Comparison of ENCODE assay signal across 1 cellular context in genomic region chr1:15994590-15995351, GRCh38.
TF ChIP-seq lines count a peak whose summit lies in the region.

No MANE protein-coding gene starts in this region.

TF ChIP-seq in HepG2, 621 proteins besides CTCF, POLR2A, EP300 and RAD21 (continued from another document):
- TF ChIP-seq HOXA3 (CRISPR knock-in tag; IDR thresholded peaks at IDR 0.05) (peak; percentile 35; the same call in 1 of the 2 replicates), TEAD3 (CRISPR knock-in tag; optimal IDR thresholded peaks at IDR 0.05; ENCODE audit: borderline replicate concordance) (peak; percentile 65), WIZ (CRISPR knock-in tag; IDR thresholded peaks at IDR 0.05) (no peak), PREB (CRISPR knock-in tag; IDR thresholded peaks at IDR 0.05) (no peak), ZMYM3 (CRISPR knock-in tag; IDR thresholded peaks at IDR 0.05) (peak; percentile 75; the same call in 1 of the 2 replicates), ZBTB20 (CRISPR knock-in tag; IDR thresholded peaks at IDR 0.05; ENCODE audit: borderline replicate concordance, low read depth) (peak; percentile 38; the same call in 1 of the 2 replicates), TAF15 (IDR thresholded peaks at IDR 0.05; ENCODE audit: low read depth, low read length, poor library complexity, severe bottlenecking) (no peak), SAFB2 (CRISPR knock-in tag; IDR thresholded peaks at IDR 0.05; ENCODE audit: borderline replicate concordance, low read depth) (0 out of 2 replicates have a peak, but pooled peaks have one; percentile 52), AHR (CRISPR knock-in tag; IDR thresholded peaks at IDR 0.05) (no peak), ZNF567 (CRISPR knock-in tag; IDR thresholded peaks at IDR 0.05; ENCODE audit: borderline replicate concordance) (no peak), ZNF232 (CRISPR knock-in tag; IDR thresholded peaks at IDR 0.05; ENCODE audit: borderline replicate concordance) (no peak), DNMT1 (CRISPR knock-in tag; IDR thresholded peaks at IDR 0.05) (no peak), ZNF251 (CRISPR knock-in tag; IDR thresholded peaks at IDR 0.05) (no peak), ZBTB1 (CRISPR knock-in tag; IDR thresholded peaks at IDR 0.05; ENCODE audit: borderline replicate concordance) (no peak), SOX13 (IDR thresholded peaks at IDR 0.05) (no peak), SOX13 (CRISPR knock-in tag; conservative IDR thresholded peaks at IDR 0.05 in 1 of 2, IDR thresholded peaks at IDR 0.05 in 1 of 2) (peak in 1 of 2 experiments; percentile 11; a peak in 1 of 4 replicates), ZNF549 (CRISPR knock-in tag; IDR thresholded peaks at IDR 0.05) (no peak), ZNF317 (CRISPR knock-in tag; IDR thresholded peaks at IDR 0.05) (0 out of 2 replicates have a peak, but pooled peaks have one; percentile 30), PHB2 (IDR thresholded peaks at IDR 0.05; ENCODE audit: partially characterized antibody) (no peak), HDAC2 (CRISPR knock-in tag; IDR thresholded peaks at IDR 0.05) (peak; percentile 24; the same call in 1 of the 2 replicates), MAX (IDR thresholded peaks at IDR 0.05) (peak; percentile 35; the same call in 1 of the 2 replicates), CCAR2 (optimal IDR thresholded peaks at IDR 0.05; ENCODE audit: low read depth, low read length) (no peak)
- TF ChIP-seq, protein P1, sequence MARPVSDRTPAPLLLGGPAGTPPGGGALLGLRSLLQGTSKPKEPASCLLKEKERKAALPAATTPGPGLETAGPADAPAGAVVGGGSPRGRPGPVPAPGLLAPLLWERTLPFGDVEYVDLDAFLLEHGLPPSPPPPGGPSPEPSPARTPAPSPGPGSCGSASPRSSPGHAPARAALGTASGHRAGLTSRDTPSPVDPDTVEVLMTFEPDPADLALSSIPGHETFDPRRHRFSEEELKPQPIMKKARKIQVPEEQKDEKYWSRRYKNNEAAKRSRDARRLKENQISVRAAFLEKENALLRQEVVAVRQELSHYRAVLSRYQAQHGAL (CRISPR knock-in tag; IDR thresholded peaks at IDR 0.05; ENCODE audit: not compliant biosample characterization): peak; percentile 70
- TF ChIP-seq, protein P2, sequence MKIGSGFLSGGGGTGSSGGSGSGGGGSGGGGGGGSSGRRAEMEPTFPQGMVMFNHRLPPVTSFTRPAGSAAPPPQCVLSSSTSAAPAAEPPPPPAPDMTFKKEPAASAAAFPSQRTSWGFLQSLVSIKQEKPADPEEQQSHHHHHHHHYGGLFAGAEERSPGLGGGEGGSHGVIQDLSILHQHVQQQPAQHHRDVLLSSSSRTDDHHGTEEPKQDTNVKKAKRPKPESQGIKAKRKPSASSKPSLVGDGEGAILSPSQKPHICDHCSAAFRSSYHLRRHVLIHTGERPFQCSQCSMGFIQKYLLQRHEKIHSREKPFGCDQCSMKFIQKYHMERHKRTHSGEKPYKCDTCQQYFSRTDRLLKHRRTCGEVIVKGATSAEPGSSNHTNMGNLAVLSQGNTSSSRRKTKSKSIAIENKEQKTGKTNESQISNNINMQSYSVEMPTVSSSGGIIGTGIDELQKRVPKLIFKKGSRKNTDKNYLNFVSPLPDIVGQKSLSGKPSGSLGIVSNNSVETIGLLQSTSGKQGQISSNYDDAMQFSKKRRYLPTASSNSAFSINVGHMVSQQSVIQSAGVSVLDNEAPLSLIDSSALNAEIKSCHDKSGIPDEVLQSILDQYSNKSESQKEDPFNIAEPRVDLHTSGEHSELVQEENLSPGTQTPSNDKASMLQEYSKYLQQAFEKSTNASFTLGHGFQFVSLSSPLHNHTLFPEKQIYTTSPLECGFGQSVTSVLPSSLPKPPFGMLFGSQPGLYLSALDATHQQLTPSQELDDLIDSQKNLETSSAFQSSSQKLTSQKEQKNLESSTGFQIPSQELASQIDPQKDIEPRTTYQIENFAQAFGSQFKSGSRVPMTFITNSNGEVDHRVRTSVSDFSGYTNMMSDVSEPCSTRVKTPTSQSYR (CRISPR knock-in tag; IDR thresholded peaks at IDR 0.05; ENCODE audit: borderline replicate concordance): no peak
- TF ChIP-seq, protein P3, sequence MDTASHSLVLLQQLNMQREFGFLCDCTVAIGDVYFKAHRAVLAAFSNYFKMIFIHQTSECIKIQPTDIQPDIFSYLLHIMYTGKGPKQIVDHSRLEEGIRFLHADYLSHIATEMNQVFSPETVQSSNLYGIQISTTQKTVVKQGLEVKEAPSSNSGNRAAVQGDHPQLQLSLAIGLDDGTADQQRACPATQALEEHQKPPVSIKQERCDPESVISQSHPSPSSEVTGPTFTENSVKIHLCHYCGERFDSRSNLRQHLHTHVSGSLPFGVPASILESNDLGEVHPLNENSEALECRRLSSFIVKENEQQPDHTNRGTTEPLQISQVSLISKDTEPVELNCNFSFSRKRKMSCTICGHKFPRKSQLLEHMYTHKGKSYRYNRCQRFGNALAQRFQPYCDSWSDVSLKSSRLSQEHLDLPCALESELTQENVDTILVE (CRISPR knock-in tag; IDR thresholded peaks at IDR 0.05): no peak
- TF ChIP-seq, protein P4, sequence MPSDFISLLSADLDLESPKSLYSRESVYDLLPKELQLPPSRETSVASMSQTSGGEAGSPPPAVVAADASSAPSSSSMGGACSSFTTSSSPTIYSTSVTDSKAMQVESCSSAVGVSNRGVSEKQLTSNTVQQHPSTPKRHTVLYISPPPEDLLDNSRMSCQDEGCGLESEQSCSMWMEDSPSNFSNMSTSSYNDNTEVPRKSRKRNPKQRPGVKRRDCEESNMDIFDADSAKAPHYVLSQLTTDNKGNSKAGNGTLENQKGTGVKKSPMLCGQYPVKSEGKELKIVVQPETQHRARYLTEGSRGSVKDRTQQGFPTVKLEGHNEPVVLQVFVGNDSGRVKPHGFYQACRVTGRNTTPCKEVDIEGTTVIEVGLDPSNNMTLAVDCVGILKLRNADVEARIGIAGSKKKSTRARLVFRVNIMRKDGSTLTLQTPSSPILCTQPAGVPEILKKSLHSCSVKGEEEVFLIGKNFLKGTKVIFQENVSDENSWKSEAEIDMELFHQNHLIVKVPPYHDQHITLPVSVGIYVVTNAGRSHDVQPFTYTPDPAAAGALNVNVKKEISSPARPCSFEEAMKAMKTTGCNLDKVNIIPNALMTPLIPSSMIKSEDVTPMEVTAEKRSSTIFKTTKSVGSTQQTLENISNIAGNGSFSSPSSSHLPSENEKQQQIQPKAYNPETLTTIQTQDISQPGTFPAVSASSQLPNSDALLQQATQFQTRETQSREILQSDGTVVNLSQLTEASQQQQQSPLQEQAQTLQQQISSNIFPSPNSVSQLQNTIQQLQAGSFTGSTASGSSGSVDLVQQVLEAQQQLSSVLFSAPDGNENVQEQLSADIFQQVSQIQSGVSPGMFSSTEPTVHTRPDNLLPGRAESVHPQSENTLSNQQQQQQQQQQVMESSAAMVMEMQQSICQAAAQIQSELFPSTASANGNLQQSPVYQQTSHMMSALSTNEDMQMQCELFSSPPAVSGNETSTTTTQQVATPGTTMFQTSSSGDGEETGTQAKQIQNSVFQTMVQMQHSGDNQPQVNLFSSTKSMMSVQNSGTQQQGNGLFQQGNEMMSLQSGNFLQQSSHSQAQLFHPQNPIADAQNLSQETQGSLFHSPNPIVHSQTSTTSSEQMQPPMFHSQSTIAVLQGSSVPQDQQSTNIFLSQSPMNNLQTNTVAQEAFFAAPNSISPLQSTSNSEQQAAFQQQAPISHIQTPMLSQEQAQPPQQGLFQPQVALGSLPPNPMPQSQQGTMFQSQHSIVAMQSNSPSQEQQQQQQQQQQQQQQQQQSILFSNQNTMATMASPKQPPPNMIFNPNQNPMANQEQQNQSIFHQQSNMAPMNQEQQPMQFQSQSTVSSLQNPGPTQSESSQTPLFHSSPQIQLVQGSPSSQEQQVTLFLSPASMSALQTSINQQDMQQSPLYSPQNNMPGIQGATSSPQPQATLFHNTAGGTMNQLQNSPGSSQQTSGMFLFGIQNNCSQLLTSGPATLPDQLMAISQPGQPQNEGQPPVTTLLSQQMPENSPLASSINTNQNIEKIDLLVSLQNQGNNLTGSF (CRISPR knock-in tag; IDR thresholded peaks at IDR 0.05): no peak
- TF ChIP-seq, protein P5, sequence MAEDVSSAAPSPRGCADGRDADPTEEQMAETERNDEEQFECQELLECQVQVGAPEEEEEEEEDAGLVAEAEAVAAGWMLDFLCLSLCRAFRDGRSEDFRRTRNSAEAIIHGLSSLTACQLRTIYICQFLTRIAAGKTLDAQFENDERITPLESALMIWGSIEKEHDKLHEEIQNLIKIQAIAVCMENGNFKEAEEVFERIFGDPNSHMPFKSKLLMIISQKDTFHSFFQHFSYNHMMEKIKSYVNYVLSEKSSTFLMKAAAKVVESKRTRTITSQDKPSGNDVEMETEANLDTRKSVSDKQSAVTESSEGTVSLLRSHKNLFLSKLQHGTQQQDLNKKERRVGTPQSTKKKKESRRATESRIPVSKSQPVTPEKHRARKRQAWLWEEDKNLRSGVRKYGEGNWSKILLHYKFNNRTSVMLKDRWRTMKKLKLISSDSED (CRISPR knock-in tag; IDR thresholded peaks at IDR 0.05): no peak
